In the genomic region with DNA sequence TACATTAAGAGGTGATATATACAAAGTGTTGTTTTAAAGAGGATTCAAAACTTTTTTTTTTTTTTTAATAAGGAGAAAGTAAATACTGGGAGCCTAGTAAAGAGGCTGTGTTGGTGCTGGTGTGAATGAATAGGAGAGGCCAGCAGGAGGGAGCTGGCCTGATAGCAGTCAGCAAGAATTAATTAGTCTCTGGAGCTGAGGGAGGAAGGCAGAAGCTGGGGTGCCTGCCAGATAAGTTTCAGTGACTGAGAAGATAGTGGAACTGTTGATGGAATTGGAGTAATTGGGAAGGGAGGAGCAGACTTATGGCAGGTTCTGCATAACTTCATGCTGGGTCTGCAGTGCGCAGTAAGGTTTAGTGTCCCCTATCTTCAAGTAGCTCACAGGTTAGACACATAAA, we compare ENCODE assay signal across 1 cellular context.
TF ChIP-seq lines count a peak whose summit lies in the region.

No MANE protein-coding gene starts in this region.

TF ChIP-seq in K562, 482 proteins besides CTCF, POLR2A, EP300 and RAD21:
- peak; percentile 37; the same call in 1 of the 2 replicates for TF ChIP-seq TCF3 (CRISPR knock-in tag; IDR thresholded peaks at IDR 0.05)
- TF ChIP-seq, protein P1, sequence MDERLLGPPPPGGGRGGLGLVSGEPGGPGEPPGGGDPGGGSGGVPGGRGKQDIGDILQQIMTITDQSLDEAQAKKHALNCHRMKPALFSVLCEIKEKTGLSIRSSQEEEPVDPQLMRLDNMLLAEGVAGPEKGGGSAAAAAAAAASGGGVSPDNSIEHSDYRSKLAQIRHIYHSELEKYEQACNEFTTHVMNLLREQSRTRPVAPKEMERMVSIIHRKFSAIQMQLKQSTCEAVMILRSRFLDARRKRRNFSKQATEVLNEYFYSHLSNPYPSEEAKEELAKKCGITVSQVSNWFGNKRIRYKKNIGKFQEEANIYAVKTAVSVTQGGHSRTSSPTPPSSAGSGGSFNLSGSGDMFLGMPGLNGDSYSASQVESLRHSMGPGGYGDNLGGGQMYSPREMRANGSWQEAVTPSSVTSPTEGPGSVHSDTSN (CRISPR knock-in tag; IDR thresholded peaks at IDR 0.05; ENCODE audit: low read depth) = no peak
- TF ChIP-seq, protein P1 (tag; conservative IDR thresholded peaks at IDR 0.05; ENCODE audit: low read depth) = peak; percentile 55
- no peak for TF ChIP-seq KAT8 (IDR thresholded peaks at IDR 0.05; ENCODE audit: low read depth)
